In the genomic region with DNA sequence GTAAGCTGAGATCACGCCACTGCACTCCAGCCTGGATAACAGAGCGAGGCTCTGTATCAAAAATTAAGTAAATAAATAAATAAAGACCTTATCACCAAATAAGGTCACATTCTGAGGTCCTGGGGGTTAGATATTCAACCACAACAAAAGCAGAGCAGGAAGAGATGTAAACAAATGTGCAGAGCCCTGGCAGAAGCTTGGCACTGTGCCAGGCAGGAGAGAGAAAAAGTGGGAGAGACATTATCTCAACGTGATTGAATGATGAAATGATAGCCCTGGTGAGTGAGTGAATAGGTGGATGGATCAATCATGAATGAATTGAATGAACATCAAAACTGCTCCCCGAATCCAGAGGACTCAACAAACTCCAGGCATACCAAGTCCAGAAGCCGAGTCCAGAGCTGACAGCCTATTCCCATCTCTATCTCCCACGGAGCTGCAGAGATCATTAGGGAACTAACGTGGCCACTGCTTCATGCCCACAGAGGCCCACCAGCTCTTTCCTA, we compare ENCODE assay signal across 8 cellular contexts.
DNase-seq lines count a peak whose midpoint lies in the region; ATAC-seq and TF ChIP-seq lines count a peak whose summit lies in the region.

No MANE protein-coding gene starts in this region.

- H3K36me3 Mint-ChIP-seq in central memory CD8-positive, alpha-beta T cell (ENCODE audit: insufficient read depth) = peaks cover 12% of the 10 kb centered on the region

- H3K4me3 ChIP-seq in DOHH2 (ENCODE audit: low read length) (peak overlapping the region; percentile 15), trophoblast cell (ENCODE audit: low read depth, low read length) (no peak overlapping the region)

- DNase-seq in NCI-H510A (lab: John Stamatoyannopoulos, UW) (peak; percentile 46), trophoblast cell (no peak), NK-92 (lab: John Stamatoyannopoulos, UW; ENCODE audit: unreplicated experiment) (no peak)
- DNase-seq in central memory CD8-positive, alpha-beta T cell (ENCODE audit: low spot score in 2 of 2) = no peak
- no peak for DNase-seq in activated CD4-positive, CD25-positive, alpha-beta regulatory T cell (lab: John Stamatoyannopoulos, UW)

- ATAC-seq in central memory CD8-positive, alpha-beta T cell (replicated peaks; ENCODE audit: extremely low read depth, poor library complexity, severe bottlenecking) = no peak
- ATAC-seq in GM19023 (IDR thresholded peaks at IDR 0.05; ENCODE audit: unreplicated experiment) (no peak), HG03139 (IDR thresholded peaks at IDR 0.05; ENCODE audit: unreplicated experiment) (no peak)

- H3K36me3 ChIP-seq in DOHH2 (ENCODE audit: control insufficient read depth, low read length) (no peaks in the 10 kb centered on the region), trophoblast cell (ENCODE audit: control insufficient read depth in 1 of 2, insufficient read depth in 2 of 2, low read length in 2 of 2) (no peaks in the 10 kb centered on the region)

- peak overlapping the region; percentile 54 for H2BK5ac ChIP-seq in trophoblast cell (ENCODE audit: low read depth, low read length, poor library complexity)

- H3K9me3 Mint-ChIP-seq in central memory CD8-positive, alpha-beta T cell = no peaks in the 10 kb centered on the region

- H3K27ac Mint-ChIP-seq in central memory CD8-positive, alpha-beta T cell (ENCODE audit: low read depth) = peak overlapping the region; percentile 88

- peak overlapping the region; percentile 64 for H2AFZ ChIP-seq in trophoblast cell (ENCODE audit: insufficient read depth, low read length, poor library complexity)

- peak overlapping the region; percentile 88 for H2AK5ac ChIP-seq in trophoblast cell (ENCODE audit: low read length)

- no peak overlapping the region for H4K12ac ChIP-seq in trophoblast cell (ENCODE audit: low read depth, low read length)

- peak overlapping the region; percentile 14 for H3K4ac ChIP-seq in trophoblast cell (ENCODE audit: low read depth, low read length)

- peak overlapping the region; percentile 44 for H3K27ac ChIP-seq in DOHH2 (ENCODE audit: low read depth, low read length)
- H3K27ac ChIP-seq in trophoblast cell (ENCODE audit: low read depth, low read length) = no peak overlapping the region

- no peaks in the 10 kb centered on the region for H4K20me1 ChIP-seq in DOHH2 (ENCODE audit: control insufficient read depth, insufficient read depth, low read depth, low read length)

- no peaks in the 10 kb centered on the region for H3K27me3 Mint-ChIP-seq in central memory CD8-positive, alpha-beta T cell

- peaks cover 5% of the 10 kb centered on the region; the same call in 1 of the 2 replicates for H3F3A ChIP-seq in DOHH2 (ENCODE audit: control insufficient read depth, insufficient read depth)

- peak overlapping the region; percentile 50 for H3K4me2 ChIP-seq in DOHH2 (ENCODE audit: low read length)
- no peak overlapping the region for H3K4me2 ChIP-seq in trophoblast cell (ENCODE audit: low read length)

- H2BK12ac ChIP-seq in trophoblast cell (ENCODE audit: low read length) = peak overlapping the region; percentile 91

- peak overlapping the region; percentile 46 for H2BK120ac ChIP-seq in trophoblast cell (ENCODE audit: insufficient read depth, low read length, poor library complexity)

- H3K79me2 ChIP-seq in DOHH2 (ENCODE audit: control insufficient read depth, low read length) (no peaks in the 10 kb centered on the region), trophoblast cell (ENCODE audit: control insufficient read depth, insufficient read depth, low read length, poor library complexity) (peaks cover 2% of the 10 kb centered on the region)

- H3K23ac ChIP-seq in trophoblast cell (ENCODE audit: low read length) = no peak overlapping the region

- peak overlapping the region; percentile 3 for H3K18ac ChIP-seq in trophoblast cell (ENCODE audit: low read length)

- H3K4me1 ChIP-seq in DOHH2 (ENCODE audit: control insufficient read depth, low read length) (peaks cover 49% of the 10 kb centered on the region), trophoblast cell (ENCODE audit: control insufficient read depth in 1 of 2, insufficient read depth in 2 of 2, low read length in 2 of 2) (peaks cover 45 to 58% of the 10 kb centered on the region in 2 experiments)

- TF ChIP-seq CTCF in DOHH2 (IDR thresholded peaks at IDR 0.05; ENCODE audit: low read depth, low read length, poor library complexity, severe bottlenecking) = no peak

- peak overlapping the region; percentile 19 for H3K14ac ChIP-seq in trophoblast cell (ENCODE audit: low read length)

- WGBS in trophoblast cell (ENCODE audit: extremely low coverage, insufficient coverage, insufficient read length) = no CpG with 5 or more reads among the region's 7 CpGs

- no peak overlapping the region for H3K9ac ChIP-seq in trophoblast cell (ENCODE audit: low read length)

- H4K91ac ChIP-seq in trophoblast cell (ENCODE audit: low read depth, low read length) = peak overlapping the region; percentile 71

- peak overlapping the region; percentile 75 for H3K4me3 Mint-ChIP-seq in central memory CD8-positive, alpha-beta T cell

- peaks cover 45% of the 10 kb centered on the region for H3K4me1 Mint-ChIP-seq in central memory CD8-positive, alpha-beta T cell

- peak overlapping the region; percentile 12 for H4K8ac ChIP-seq in trophoblast cell (ENCODE audit: low read depth, low read length)

- H3K9me2 ChIP-seq in DOHH2 (replicated peaks; ENCODE audit: control insufficient read depth, low read length) = no peaks in the 10 kb centered on the region

- H3K27me3 ChIP-seq in DOHH2 (ENCODE audit: control insufficient read depth, low read length) (no peaks in the 10 kb centered on the region), trophoblast cell (ENCODE audit: insufficient read depth, low read length) (no peaks in the 10 kb centered on the region)

- peaks cover 59% of the 10 kb centered on the region for H3K79me1 ChIP-seq in trophoblast cell (ENCODE audit: low read length)

- H3K9me3 ChIP-seq in DOHH2 (ENCODE audit: control insufficient read depth, insufficient read depth, low read length) (no peaks in the 10 kb centered on the region), trophoblast cell (ENCODE audit: insufficient read depth, low read depth, low read length) (no peaks in the 10 kb centered on the region)
